ENCODE assay signal across 20 cellular contexts in genomic region chr4:86416081-86416480, GRCh38. TPM values are rescaled to one million over a fixed set of nuclear protein-coding genes. Genes with fewer than 3 reads are reported as not detected.
"Had no signal": no experiment of that assay in that cellular context is flagged by ENCODE, and none has a peak within 500 bp of the region (broad histone marks: within the 10 kb centered on the region; RNA-seq: fewer than 3 reads in every experiment).

No MANE protein-coding gene starts in this region.

- H3K36me3 ChIP-seq: esophagus squamous epithelium, ovary, right atrium auricular region, sigmoid colon had no signal

- H3K27ac ChIP-seq: esophagus squamous epithelium, hepatocyte, ovary, right atrium auricular region, sigmoid colon, skin epidermis, stomach had no signal

- H3K27me3 ChIP-seq: esophagus squamous epithelium, hepatocyte, ovary, right atrium auricular region, sigmoid colon, stomach had no signal

- H2AFZ ChIP-seq: hepatocyte had no signal

- H3K4me1 ChIP-seq: esophagus squamous epithelium, right atrium auricular region, sigmoid colon, stomach had no signal

- FAIRE-seq: endometrium had no signal

- DNase-seq: cortex of kidney; effector memory CD4-positive, alpha-beta T cell; esophagus squamous epithelium; foreskin melanocyte; head of caudate nucleus; kidney glomerular epithelial cell; mucosa of descending colon; naive thymus-derived CD8-positive, alpha-beta T cell; ovary; sigmoid colon; stimulated activated CD4-positive, alpha-beta T cell treated with anti-CD3 and anti-CD28 coated beads, Interleukin-2, amount 100 ng/mL, for 24 hours; stimulated activated CD4-positive, alpha-beta T cell treated with anti-CD3 and anti-CD28 coated beads, Interleukin-4, amount 100 ng/mL, for 4 hours; stimulated activated naive CD4-positive, alpha-beta T cell; stomach; substantia nigra; trophoblast cell had no signal

- H3K4me3 ChIP-seq: esophagus squamous epithelium, hepatocyte, mucosa of descending colon, ovary, right atrium auricular region, sigmoid colon, skin epidermis, stomach had no signal

- ATAC-seq: mucosa of descending colon; naive thymus-derived CD8-positive, alpha-beta T cell had no signal

- H3K4me2 ChIP-seq: hepatocyte had no signal

- H3K9me3 ChIP-seq: esophagus squamous epithelium, mucosa of descending colon, ovary, right atrium auricular region, sigmoid colon had no signal

- H3K79me2 ChIP-seq: hepatocyte had no signal

RNA-seq across cellular contexts. Expression of gene MAPK10, which starts 56.2 kb away (rescaled TPM):
- polyA plus RNA-seq: naive thymus-derived CD8-positive, alpha-beta T cell had no signal
